ENCODE assay signal across 8 cellular contexts in the genomic region with DNA sequence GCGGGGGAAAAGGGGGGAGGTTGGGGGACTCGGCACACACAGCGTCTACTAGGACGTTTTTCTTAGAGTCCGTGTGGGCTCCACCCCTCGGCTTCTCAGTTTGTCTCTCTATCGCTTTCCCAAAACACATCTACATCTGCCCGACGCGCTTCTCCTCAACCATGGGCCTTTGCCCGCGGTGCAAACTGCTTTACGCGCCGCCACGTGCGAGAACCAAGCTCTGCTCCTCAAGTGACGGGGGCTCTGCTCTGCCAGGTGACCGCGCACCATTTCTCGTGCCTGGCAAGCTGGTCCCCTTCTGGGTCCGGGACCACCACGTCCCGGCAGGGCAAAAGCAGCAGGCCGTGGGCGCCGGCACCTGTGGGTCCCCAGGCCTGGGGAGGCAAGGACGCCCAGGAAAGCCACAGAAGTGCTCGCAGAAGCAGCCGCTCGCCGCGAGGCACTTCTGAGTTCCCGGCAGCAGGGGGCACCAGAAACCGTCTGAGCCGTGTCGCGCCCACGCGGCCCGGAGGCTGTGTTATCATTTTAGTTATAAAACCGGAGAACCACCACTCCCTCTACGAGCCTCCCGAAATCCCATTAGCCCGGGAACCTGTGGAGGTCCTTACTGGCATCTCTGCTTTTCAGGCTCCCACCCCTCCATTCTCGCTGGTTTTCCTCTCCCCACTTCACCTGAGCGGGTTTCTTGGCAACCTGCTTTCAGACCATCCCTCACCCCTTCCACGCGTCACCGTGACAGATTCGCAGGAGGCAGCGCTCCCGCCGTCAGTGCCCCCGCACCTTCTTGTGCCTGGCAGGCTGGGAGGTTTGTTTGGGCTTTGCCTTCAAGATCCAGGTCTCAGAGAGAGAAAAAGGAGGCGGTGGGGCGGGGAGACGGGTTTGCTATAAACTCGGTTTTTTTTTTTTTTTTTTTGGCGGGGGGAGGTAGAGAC. TPM values are rescaled to one million over a fixed set of nuclear protein-coding genes. Genes with fewer than 3 reads are reported as not detected.
DNase-seq lines count a peak whose midpoint lies in the region; ATAC-seq, FAIRE-seq and TF ChIP-seq lines count a peak whose summit lies in the region.

No MANE protein-coding gene starts in this region.

- H3K36me3 ChIP-seq in BLaER1 treated with 17β-estradiol and CSF1 and Interleukin-3, amounts not matched to agents 10 nM and 100 nM = no peaks in the 10 kb centered on the region
- H3K36me3 ChIP-seq in OCI-LY1 (ENCODE audit: insufficient read depth, low read length) (no peaks in the 10 kb centered on the region), right atrium auricular region (no peaks in the 10 kb centered on the region), prostate gland (no peaks in the 10 kb centered on the region)

- TF ChIP-seq POLR2A in prostate gland (IDR thresholded peaks at IDR 0.05) = no peak

- DNase-seq in GM19239 (ENCODE audit: insufficient read length, low spot score) (peak; percentile 90), right atrium auricular region (ENCODE audit: low spot score) (peak; percentile 85), prostate gland (ENCODE audit: low spot score) (peak; percentile 51), NCI-H2029 (lab: John Stamatoyannopoulos, UW) (no peak)
- peak; percentile 81 for DNase-seq in activated naive CD8-positive, alpha-beta T cell treated with anti-CD3 and anti-CD28 coated beads, Interleukin-2, amount 10 ng/mL, durations not matched to agents 7 days and 5 days

- H3K36me3 Mint-ChIP-seq in activated naive CD8-positive, alpha-beta T cell treated with anti-CD3 and anti-CD28 coated beads, Interleukin-2, amount 10 ng/mL, durations not matched to agents 7 days and 5 days = no peaks in the 10 kb centered on the region

- 2% methylated on average over 59 of the region's 60 CpGs for WGBS in prostate gland

- H3K27me3 ChIP-seq in BLaER1 treated with 17β-estradiol and CSF1 and Interleukin-3, amounts not matched to agents 10 nM and 100 nM = peaks cover 85 to 92% (median 87%) of the 10 kb centered on the region in 11 experiments
- H3K27me3 ChIP-seq in OCI-LY1 (ENCODE audit: insufficient read depth, low read length) (no peaks in the 10 kb centered on the region), right atrium auricular region (peaks cover 0 to 14% of the 10 kb centered on the region in 2 donors), prostate gland (replicated peaks; ENCODE audit: insufficient read depth) (peaks cover 7% of the 10 kb centered on the region)

- H3K4me2 ChIP-seq in BLaER1 treated with 17β-estradiol and CSF1 and Interleukin-3, amounts not matched to agents 10 nM and 100 nM = peak overlapping the region; percentile 70 to 97 (median 86)
- peak overlapping the region; percentile 6; the same call in 1 of the 2 replicates for H3K4me2 ChIP-seq in OCI-LY1 (ENCODE audit: low read length)

- peak overlapping the region; percentile 64 for H3K27ac Mint-ChIP-seq in activated naive CD8-positive, alpha-beta T cell treated with anti-CD3 and anti-CD28 coated beads, Interleukin-2, amount 10 ng/mL, durations not matched to agents 7 days and 5 days

- ATAC-seq in HG03520 (IDR thresholded peaks at IDR 0.05; ENCODE audit: unreplicated experiment) = peak; percentile 59
- ATAC-seq in activated naive CD8-positive, alpha-beta T cell treated with anti-CD3 and anti-CD28 coated beads, Interleukin-2, amount 10 ng/mL, durations not matched to agents 7 days and 5 days (ENCODE audit: low read depth) = peak; percentile 62

- POLR2A ChIA-PET in activated naive CD8-positive, alpha-beta T cell treated with anti-CD3 and anti-CD28 coated beads, Interleukin-2, amount 10 ng/mL, durations not matched to agents 7 days and 5 days (lab: Charles Lee) = no interaction called here

- H3K4me3 Mint-ChIP-seq in activated naive CD8-positive, alpha-beta T cell treated with anti-CD3 and anti-CD28 coated beads, Interleukin-2, amount 10 ng/mL, durations not matched to agents 7 days and 5 days = peak overlapping the region; percentile 76

- H3K4me1 Mint-ChIP-seq in activated naive CD8-positive, alpha-beta T cell treated with anti-CD3 and anti-CD28 coated beads, Interleukin-2, amount 10 ng/mL, durations not matched to agents 7 days and 5 days = peaks cover 23% of the 10 kb centered on the region

- peaks cover 6 to 27% (median 15%) of the 10 kb centered on the region in 10 experiments; a peak in 11 of 20 replicates for H3K4me1 ChIP-seq in BLaER1 treated with 17β-estradiol and CSF1 and Interleukin-3, amounts not matched to agents 10 nM and 100 nM
- H3K4me1 ChIP-seq in OCI-LY1 (ENCODE audit: insufficient read depth, low read length, severe bottlenecking) (no peaks in the 10 kb centered on the region), right atrium auricular region (peaks cover 0 to 52% of the 10 kb centered on the region in 2 donors), prostate gland (replicated peaks) (no peaks in the 10 kb centered on the region)

- intact Hi-C loops in prostate gland (cut with DNase I) = loop anchor here (1.0 to 10.0 kb wide), 2 partner anchors 356 to 423 kb away; no protein-coding TSS in a partner anchor

- peaks cover 0 to 9% (median 0%) of the 10 kb centered on the region in 11 experiments; a peak in 4 of 22 replicates for H4K20me1 ChIP-seq in BLaER1 treated with 17β-estradiol and CSF1 and Interleukin-3, amounts not matched to agents 10 nM and 100 nM
- H4K20me1 ChIP-seq in OCI-LY1 (ENCODE audit: insufficient read depth, low read length) = no peaks in the 10 kb centered on the region

- peaks cover 88% of the 10 kb centered on the region for H3K27me3 Mint-ChIP-seq in activated naive CD8-positive, alpha-beta T cell treated with anti-CD3 and anti-CD28 coated beads, Interleukin-2, amount 10 ng/mL, durations not matched to agents 7 days and 5 days

- no peaks in the 10 kb centered on the region for H3F3A ChIP-seq in OCI-LY1 (ENCODE audit: insufficient read depth, low read length)

- no peaks in the 10 kb centered on the region for H3K79me2 ChIP-seq in OCI-LY1 (ENCODE audit: insufficient read depth, low read length)

- H3K9ac ChIP-seq in BLaER1 treated with 17β-estradiol and CSF1 and Interleukin-3, amounts not matched to agents 10 nM and 100 nM = peak overlapping the region in 10 of 11 experiments; percentile 17 to 63 (median 50); a peak in 17 of 22 replicates
- H3K9ac ChIP-seq in OCI-LY1 (ENCODE audit: low read length) = no peak overlapping the region

- TF ChIP-seq CTCF in OCI-LY1 (IDR thresholded peaks at IDR 0.05; ENCODE audit: low read length) (peak; percentile 79), right atrium auricular region (IDR thresholded peaks at IDR 0.05) (peak; percentile 74 to 90), prostate gland (IDR thresholded peaks at IDR 0.05) (peak; percentile 52 to 81 (median 74))

- peak overlapping the region in 1 of 11 experiments; percentile 2; a peak in 1 of 22 replicates for H3K27ac ChIP-seq in BLaER1 treated with 17β-estradiol and CSF1 and Interleukin-3, amounts not matched to agents 10 nM and 100 nM
- H3K27ac ChIP-seq in OCI-LY1 (ENCODE audit: low read depth, low read length, poor library complexity, severe bottlenecking) (no peak overlapping the region), right atrium auricular region (no peak overlapping the region), prostate gland (peak overlapping the region; percentile 40 to 42)

- peak; percentile 86 for FAIRE-seq in GM19239 (lab: Jason Lieb, UNC)

- H3K9me2 ChIP-seq in OCI-LY1 (ENCODE audit: low read depth, low read length) = no peaks in the 10 kb centered on the region

- no peak overlapping the region for H2AFZ ChIP-seq in OCI-LY1 (ENCODE audit: low read length)

- peak overlapping the region; percentile 38 to 67 (median 56) for H3K4me3 ChIP-seq in BLaER1 treated with 17β-estradiol and CSF1 and Interleukin-3, amounts not matched to agents 10 nM and 100 nM
- H3K4me3 ChIP-seq in OCI-LY1 (ENCODE audit: low read depth, low read length, poor library complexity, severe bottlenecking) (no peak overlapping the region), right atrium auricular region (peak overlapping the region; percentile 32 to 57), prostate gland (peak overlapping the region; percentile 33 to 38)

- peaks cover 10 to 59% (median 44%) of the 10 kb centered on the region in 11 experiments; a peak in 20 of 22 replicates for H3K9me3 ChIP-seq in BLaER1 treated with 17β-estradiol and CSF1 and Interleukin-3, amounts not matched to agents 10 nM and 100 nM (replicated peaks in 1 of 11)
- H3K9me3 ChIP-seq in OCI-LY1 (ENCODE audit: low read length) (no peaks in the 10 kb centered on the region), right atrium auricular region (no peaks in the 10 kb centered on the region), prostate gland (no peaks in the 10 kb centered on the region)

- no peaks in the 10 kb centered on the region for H3K9me3 Mint-ChIP-seq in activated naive CD8-positive, alpha-beta T cell treated with anti-CD3 and anti-CD28 coated beads, Interleukin-2, amount 10 ng/mL, durations not matched to agents 7 days and 5 days

RNA-seq across cellular contexts. Expression of a gene that starts 2.5 kb away (rescaled TPM):
- not detected for total RNA-seq in activated naive CD8-positive, alpha-beta T cell treated with anti-CD3 and anti-CD28 coated beads, Interleukin-2, amount 10 ng/mL, durations not matched to agents 7 days and 5 days
- total RNA-seq in right atrium auricular region (under 1 TPM; 0.19 to 0.31 TPM), prostate gland (1 to 10 TPM in 1 of 2 donors, under 1 TPM in 1; 0.18 to 1.3 TPM)

Comparison
In these comparisons a context has a peak if more than half of its experiments do, and no peak if none do; other contexts are left out.
1. H3K27ac ChIP-seq: peak in prostate gland (2 of 2); none in OCI-LY1 (single experiment) and right atrium auricular region (0 of 2).
2. Peak in every context shown above with its lines, with median percentiles within 50 percentile points of each other: CTCF ChIP-seq.